ENCODE assay signal across 29 cellular contexts in the genomic region with DNA sequence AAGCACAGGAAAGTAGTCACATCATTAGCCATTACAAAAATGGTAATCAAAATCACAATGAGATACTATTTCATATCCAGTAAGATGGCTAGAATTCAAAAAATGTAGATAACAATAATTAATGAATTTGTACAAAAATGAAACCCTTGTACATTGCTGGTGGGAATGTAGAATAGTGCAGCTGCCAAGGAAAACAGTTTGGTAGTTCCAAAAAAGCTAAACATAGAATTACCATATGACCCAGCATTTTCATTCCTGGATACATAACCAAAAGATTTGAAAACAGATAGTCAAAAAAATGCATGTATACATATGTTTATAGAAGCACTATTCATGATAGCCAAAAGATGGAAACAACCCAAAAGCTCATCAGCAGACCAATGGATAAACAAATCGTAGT.
"Had no signal": no experiment of that assay in that cellular context is flagged by ENCODE, and none has a peak within 500 bp of the region (broad histone marks: within the 10 kb centered on the region; RNA-seq: fewer than 3 reads in every experiment).

No MANE protein-coding gene starts in this region.

- H2AFZ ChIP-seq: neural progenitor cell, parathyroid adenoma had no signal

- H3K27me3 ChIP-seq: neural progenitor cell, ovary, right lobe of liver, sigmoid colon, stomach, thyroid gland, tibial nerve, upper lobe of left lung, uterus had no signal

- H3K79me2 ChIP-seq: parathyroid adenoma had no signal

- FAIRE-seq: small intestine had no signal

- H3K4me1 Mint-ChIP-seq: naive thymus-derived CD4-positive, alpha-beta T cell; natural killer cell; stimulated activated effector memory CD8-positive, alpha-beta T cell treated with anti-CD3 and anti-CD28 coated beads, Interleukin-12 subunit alpha, Interleukin-12 subunit beta, amount 100 ng/mL, for 72 hours; stimulated activated naive B cell treated with anti-CD40 and anti-IgM and Interleukin-4, amounts not matched to agents 10 μg/mL and 1 μg/mL and 100 μg/mL, for 72 hours had no signal

- H3K27ac ChIP-seq: neural progenitor cell, ovary, parathyroid adenoma, psoas muscle, right lobe of liver, sigmoid colon, stomach, thoracic aorta, thyroid gland, tibial nerve, upper lobe of left lung, uterus had no signal

- H3K9me3 Mint-ChIP-seq: stimulated activated naive CD8-positive, alpha-beta T cell treated with anti-CD3 and anti-CD28 coated beads, Interleukin-15, Interleukin-2, amounts not matched to agents 100 ng/mL and 50 ng/mL, for 24 hours had no signal

- H3K4me3 ChIP-seq: neural progenitor cell, ovary, psoas muscle, right lobe of liver, sigmoid colon, stomach, thoracic aorta, thyroid gland, tibial nerve, upper lobe of left lung, uterus had no signal

- DNase-seq: naive thymus-derived CD4-positive, alpha-beta T cell; natural killer cell; occipital lobe; ovary; posterior cingulate gyrus; psoas muscle; right cardiac atrium; right lobe of liver; sigmoid colon; small intestine; stimulated activated CD4-positive, alpha-beta T cell treated with anti-CD3 and anti-CD28 coated beads, Interleukin-15, amount 100 ng/mL, for 24 hours; stimulated activated CD4-positive, alpha-beta T cell treated with anti-CD3 and anti-CD28 coated beads, Interleukin-2, amount 100 ng/mL, for 24 hours; stimulated activated CD4-positive, alpha-beta T cell treated with anti-CD3 and anti-CD28 coated beads, Interleukin-4, amount 100 ng/mL, for 1 hour; stimulated activated CD4-positive, alpha-beta T cell treated with anti-CD3 and anti-CD28 coated beads, Interleukin-4, amount 100 ng/mL, for 4 hours; stimulated activated naive B cell treated with anti-CD40 and anti-IgM and Interleukin-4, amounts not matched to agents 10 μg/mL and 1 μg/mL and 100 μg/mL, for 72 hours; stimulated activated naive CD4-positive, alpha-beta T cell treated with Interleukin-2 at 50 U/mL for 16 hours; stomach; thyroid gland; trophoblast cell; upper lobe of left lung; uterus had no signal

- H3K4me1 ChIP-seq: neural progenitor cell, parathyroid adenoma, sigmoid colon, stomach, thyroid gland, tibial nerve, uterus had no signal

- H3K4me2 ChIP-seq: neural progenitor cell had no signal

- ATAC-seq: naive thymus-derived CD4-positive, alpha-beta T cell; natural killer cell; psoas muscle; right cardiac atrium; right lobe of liver; stimulated activated effector memory CD8-positive, alpha-beta T cell treated with anti-CD3 and anti-CD28 coated beads, Interleukin-12 subunit alpha, Interleukin-12 subunit beta, amount 100 ng/mL, for 72 hours; stimulated activated naive B cell treated with anti-CD40 and anti-IgM and Interleukin-4, amounts not matched to agents 10 μg/mL and 1 μg/mL and 100 μg/mL, for 72 hours had no signal

- H3K4me3 Mint-ChIP-seq: naive thymus-derived CD4-positive, alpha-beta T cell; natural killer cell; nephron; neural progenitor cell; stimulated activated effector memory CD8-positive, alpha-beta T cell treated with anti-CD3 and anti-CD28 coated beads, Interleukin-12 subunit alpha, Interleukin-12 subunit beta, amount 100 ng/mL, for 72 hours; stimulated activated naive B cell treated with anti-CD40 and anti-IgM and Interleukin-4, amounts not matched to agents 10 μg/mL and 1 μg/mL and 100 μg/mL, for 72 hours; stimulated activated naive CD8-positive, alpha-beta T cell treated with anti-CD3 and anti-CD28 coated beads, Interleukin-15, Interleukin-2, amounts not matched to agents 100 ng/mL and 50 ng/mL, for 24 hours had no signal

- H3K36me3 ChIP-seq: neural progenitor cell, ovary, right lobe of liver, sigmoid colon, stomach, thoracic aorta, thyroid gland, tibial nerve, upper lobe of left lung, uterus had no signal

- H3K27ac Mint-ChIP-seq: naive thymus-derived CD4-positive, alpha-beta T cell; natural killer cell; nephron; neural progenitor cell; progenitor cell of endocrine pancreas; stimulated activated effector memory CD8-positive, alpha-beta T cell treated with anti-CD3 and anti-CD28 coated beads, Interleukin-12 subunit alpha, Interleukin-12 subunit beta, amount 100 ng/mL, for 72 hours; stimulated activated naive B cell treated with anti-CD40 and anti-IgM and Interleukin-4, amounts not matched to agents 10 μg/mL and 1 μg/mL and 100 μg/mL, for 72 hours; stimulated activated naive CD8-positive, alpha-beta T cell treated with anti-CD3 and anti-CD28 coated beads, Interleukin-15, Interleukin-2, amounts not matched to agents 100 ng/mL and 50 ng/mL, for 24 hours had no signal

- H3K27me3 Mint-ChIP-seq: progenitor cell of endocrine pancreas; stimulated activated naive B cell treated with anti-CD40 and anti-IgM and Interleukin-4, amounts not matched to agents 10 μg/mL and 1 μg/mL and 100 μg/mL, for 72 hours; stimulated activated naive CD8-positive, alpha-beta T cell treated with anti-CD3 and anti-CD28 coated beads, Interleukin-15, Interleukin-2, amounts not matched to agents 100 ng/mL and 50 ng/mL, for 24 hours had no signal

- H3K9me3 ChIP-seq: ovary, psoas muscle, right lobe of liver, sigmoid colon, stomach, thoracic aorta, thyroid gland, tibial nerve, upper lobe of left lung, uterus had no signal

- H3K9ac ChIP-seq: neural progenitor cell, parathyroid adenoma had no signal

- H3K36me3 Mint-ChIP-seq: naive thymus-derived CD4-positive, alpha-beta T cell; natural killer cell; stimulated activated effector memory CD8-positive, alpha-beta T cell treated with anti-CD3 and anti-CD28 coated beads, Interleukin-12 subunit alpha, Interleukin-12 subunit beta, amount 100 ng/mL, for 72 hours; stimulated activated naive B cell treated with anti-CD40 and anti-IgM and Interleukin-4, amounts not matched to agents 10 μg/mL and 1 μg/mL and 100 μg/mL, for 72 hours had no signal
